In the genomic region with DNA sequence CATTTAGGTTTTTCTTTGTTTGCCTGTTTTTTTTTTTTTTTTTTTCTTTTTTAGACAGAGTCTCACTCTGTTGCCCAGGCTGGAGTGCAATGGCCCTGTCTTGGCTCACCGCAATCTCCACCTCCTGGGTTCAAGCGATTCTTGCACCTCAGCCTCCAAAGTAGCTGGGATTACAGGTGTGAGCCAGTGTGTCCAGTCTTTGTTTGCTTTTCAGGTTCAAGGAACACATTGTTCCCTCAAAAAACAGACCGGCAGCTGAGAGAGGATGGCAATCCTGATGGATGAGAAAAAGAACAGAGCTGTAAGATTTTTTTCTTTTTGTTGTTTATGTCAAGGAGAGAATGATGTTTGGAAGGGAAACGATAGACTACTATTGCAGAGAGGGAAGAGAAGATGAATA, we compare ENCODE assay signal across 26 cellular contexts.
"Had no signal": no experiment of that assay in that cellular context is flagged by ENCODE, and none has a peak within 500 bp of the region (broad histone marks: within the 10 kb centered on the region; RNA-seq: fewer than 3 reads in every experiment).

No MANE protein-coding gene starts in this region.

- H2AFZ ChIP-seq: hepatocyte, neural progenitor cell had no signal

- H3K27me3 ChIP-seq: gastroesophageal sphincter, hepatocyte, neural progenitor cell, right atrium auricular region, stomach, suprapubic skin, tibial nerve had no signal

- H3K27ac ChIP-seq: hepatocyte, left ventricle myocardium inferior, neural progenitor cell, right atrium auricular region, suprapubic skin, tibial nerve had no signal

- H3K79me2 ChIP-seq: hepatocyte had no signal

- H3K4me3 ChIP-seq: gastroesophageal sphincter, hepatocyte, left ventricle myocardium inferior, lung, neural progenitor cell, right atrium auricular region, stomach, suprapubic skin, tibial nerve had no signal

- H3K36me3 ChIP-seq: gastroesophageal sphincter, left ventricle myocardium inferior, neural progenitor cell, right atrium auricular region, stomach, suprapubic skin, tibial nerve had no signal

- H3K4me2 ChIP-seq: hepatocyte, neural progenitor cell had no signal

- ATAC-seq: activated CD8-positive, alpha-beta T cell treated with anti-CD3 and anti-CD28 coated beads for 36 hours; gastroesophageal sphincter; natural killer cell had no signal

- DNase-seq: activated CD4-positive, alpha-beta T cell treated with anti-CD3 and anti-CD28 coated beads, Interleukin-2, amount 50 U/mL, for 1 hour; activated CD4-positive, CD25-positive, alpha-beta regulatory T cell treated with anti-CD3 and anti-CD28 coated beads, Interleukin-2, amount 50 U/mL, for 72 hours; activated CD8-positive, alpha-beta T cell treated with anti-CD3 and anti-CD28 coated beads for 36 hours; activated gamma-delta T cell treated with Interleukin-2 at 50 U/mL for 16 hours; activated naive CD4-positive, alpha-beta T cell treated with anti-CD3 and anti-CD28 coated beads, Interleukin-2, amount 50 U/mL, for 16 hours; activated T-cell treated with anti-CD3 and anti-CD28 coated beads, Interleukin-2, amount 50 U/mL, for 4 hours; amniotic stem cell; cortex of kidney; islet precursor cell; left ventricle myocardium inferior; mesendoderm; natural killer cell; occipital lobe; stimulated activated CD4-positive, alpha-beta T cell treated with anti-CD3 and anti-CD28 coated beads, Interleukin-15, amount 100 ng/mL, for 24 hours; stimulated activated CD4-positive, alpha-beta T cell treated with anti-CD3 and anti-CD28 coated beads, Interleukin-2, amount 100 ng/mL, for 24 hours; stimulated activated naive B cell treated with anti-CD40 and anti-IgM and Interleukin-4, amounts not matched to agents 10 μg/mL and 1 μg/mL and 100 μg/mL, for 72 hours; stomach; T1000 had no signal

- H3K36me3 Mint-ChIP-seq: natural killer cell; neural progenitor cell; stimulated activated naive B cell treated with anti-CD40 and anti-IgM and Interleukin-4, amounts not matched to agents 10 μg/mL and 1 μg/mL and 100 μg/mL, for 72 hours had no signal

- H3K4me1 ChIP-seq: neural progenitor cell had no signal

- H3K27ac Mint-ChIP-seq: activated CD8-positive, alpha-beta T cell treated with anti-CD3 and anti-CD28 coated beads for 36 hours; natural killer cell; neural progenitor cell; stimulated activated naive B cell treated with anti-CD40 and anti-IgM and Interleukin-4, amounts not matched to agents 10 μg/mL and 1 μg/mL and 100 μg/mL, for 72 hours had no signal

- H3K4me3 Mint-ChIP-seq: activated CD8-positive, alpha-beta T cell treated with anti-CD3 and anti-CD28 coated beads for 36 hours; activated T-cell treated with anti-CD3 and anti-CD28 coated beads, Interleukin-2, amount 50 U/mL, for 4 hours; natural killer cell; neural progenitor cell had no signal

- H3K9me3 Mint-ChIP-seq: activated CD8-positive, alpha-beta T cell treated with anti-CD3 and anti-CD28 coated beads for 36 hours; activated T-cell treated with anti-CD3 and anti-CD28 coated beads, Interleukin-2, amount 50 U/mL, for 4 hours; activated T-helper 17 cell treated with anti-CD3 and anti-CD28 coated beads, Interleukin-2, amount 50 U/mL, for 72 hours; natural killer cell; neural progenitor cell; stimulated activated naive B cell treated with anti-CD40 and anti-IgM and Interleukin-4, amounts not matched to agents 10 μg/mL and 1 μg/mL and 100 μg/mL, for 72 hours had no signal

- H3K4me1 Mint-ChIP-seq: natural killer cell had no signal
